ENCODE assay signal across 8 cellular contexts in genomic region chr9:129173296-129174101, GRCh38. TPM values are rescaled to one million over a fixed set of nuclear protein-coding genes. Genes with fewer than 3 reads are reported as not detected.
DNase-seq lines count a peak whose midpoint lies in the region; ATAC-seq and TF ChIP-seq lines count a peak whose summit lies in the region.

No MANE protein-coding gene starts in this region.

- no peaks in the 10 kb centered on the region for H3K36me3 ChIP-seq in ES-I3 (ENCODE audit: insufficient read depth, low read length)
- H3K36me3 ChIP-seq in sigmoid colon = no peaks in the 10 kb centered on the region

- TF ChIP-seq CTCF in fibroblast of pulmonary artery (IDR thresholded peaks at IDR 0.05; ENCODE audit: low read length, missing control alignments) = no peak
- TF ChIP-seq CTCF in sigmoid colon (IDR thresholded peaks at IDR 0.05) = no peak

- ATAC-seq in SK-N-SH treated with all-trans-retinoic acid at 6 μM for 48 hours (peak; percentile 0; the same call in 2 of the 3 replicates), HG03354 (IDR thresholded peaks at IDR 0.05; ENCODE audit: poor library complexity, severe bottlenecking, unreplicated experiment) (no peak)

- H3K9ac ChIP-seq in ES-I3 (ENCODE audit: low read depth, low read length) = peak overlapping the region; percentile 84; the same call in 1 of the 2 replicates

- H3K27ac ChIP-seq in sigmoid colon = peak overlapping the region; percentile 97 to 99 (median 98)

- no peak for TF ChIP-seq POLR2A in sigmoid colon (IDR thresholded peaks at IDR 0.05)

- H3K4me3 ChIP-seq in fibroblast of pulmonary artery (replicated peaks; ENCODE audit: low read depth, low read length) = peak overlapping the region; percentile 88
- peak overlapping the region; percentile 80 to 96 (median 93) for H3K4me3 ChIP-seq in sigmoid colon

- H3K27me3 ChIP-seq in sigmoid colon = no peaks in the 10 kb centered on the region

- DNase-seq in fibroblast of pulmonary artery (ENCODE audit: low read depth) = no peak
- DNase-seq in sigmoid colon = no peak
- no peak for DNase-seq in cerebellar nuclear complex (lab: John Stamatoyannopoulos, UW)
- no peak for DNase-seq in COR-L47 (lab: John Stamatoyannopoulos, UW)
- no peak for DNase-seq in NK-92 treated with Interleukin-12 subunit alpha and Interleukin-12 subunit beta, amount 100 ng/mL, for 24 hours (lab: John Stamatoyannopoulos, UW)

- H3K9me3 ChIP-seq in ES-I3 (ENCODE audit: control insufficient read depth, insufficient read depth, low read length) (no peaks in the 10 kb centered on the region), sigmoid colon (no peaks in the 10 kb centered on the region)

- intact Hi-C loops in sigmoid colon (cut with DNase I) = loop anchor here (1.0 to 2.0 kb wide), 3 partner anchors 239 to 437 kb away; no protein-coding TSS in a partner anchor

- no peak for TF ChIP-seq EP300 in sigmoid colon (IDR thresholded peaks at IDR 0.05)

- 24 to 30% methylated on average over 29 of the region's 29 CpGs for WGBS in sigmoid colon, 2 donors

- H3K4me1 ChIP-seq in ES-I3 (ENCODE audit: insufficient read depth, low read length) (peaks cover 10% of the 10 kb centered on the region; the same call in 1 of the 2 replicates), sigmoid colon (peaks cover 0 to 36% (median 23%) of the 10 kb centered on the region in 4 donors)

TF ChIP-seq in SK-N-SH treated with all-trans-retinoic acid at 6 μM for 48 hours, 23 proteins besides CTCF, POLR2A, EP300 and RAD21:
- TF ChIP-seq BACH2 (CRISPR knock-in tag; IDR thresholded peaks at IDR 0.05; ENCODE audit: borderline replicate concordance) (no peak), CSDC2 (CRISPR knock-in tag; IDR thresholded peaks at IDR 0.05) (no peak), ISL1 (CRISPR knock-in tag; IDR thresholded peaks at IDR 0.05) (no peak), TOX (CRISPR knock-in tag; IDR thresholded peaks at IDR 0.05; ENCODE audit: borderline replicate concordance) (no peak), SNAI2 (CRISPR knock-in tag; IDR thresholded peaks at IDR 0.05) (no peak), RARB (CRISPR knock-in tag; IDR thresholded peaks at IDR 0.05) (no peak), ZFP30 (CRISPR knock-in tag; IDR thresholded peaks at IDR 0.05) (no peak), TCF4 (CRISPR knock-in tag; IDR thresholded peaks at IDR 0.05; ENCODE audit: borderline replicate concordance) (no peak), GLIS3 (CRISPR knock-in tag; IDR thresholded peaks at IDR 0.05) (no peak), ZNF8 (CRISPR knock-in tag; IDR thresholded peaks at IDR 0.05) (no peak), CSRNP3 (CRISPR knock-in tag; IDR thresholded peaks at IDR 0.05) (no peak), TSHZ2 (CRISPR knock-in tag; IDR thresholded peaks at IDR 0.05) (no peak), PPARA (CRISPR knock-in tag; IDR thresholded peaks at IDR 0.05; ENCODE audit: borderline replicate concordance) (no peak), ZC3H10 (CRISPR knock-in tag; IDR thresholded peaks at IDR 0.05) (no peak), ZFP3 (CRISPR knock-in tag; IDR thresholded peaks at IDR 0.05) (no peak), OSR1 (CRISPR knock-in tag; IDR thresholded peaks at IDR 0.05) (no peak)
- TF ChIP-seq, protein P1, sequence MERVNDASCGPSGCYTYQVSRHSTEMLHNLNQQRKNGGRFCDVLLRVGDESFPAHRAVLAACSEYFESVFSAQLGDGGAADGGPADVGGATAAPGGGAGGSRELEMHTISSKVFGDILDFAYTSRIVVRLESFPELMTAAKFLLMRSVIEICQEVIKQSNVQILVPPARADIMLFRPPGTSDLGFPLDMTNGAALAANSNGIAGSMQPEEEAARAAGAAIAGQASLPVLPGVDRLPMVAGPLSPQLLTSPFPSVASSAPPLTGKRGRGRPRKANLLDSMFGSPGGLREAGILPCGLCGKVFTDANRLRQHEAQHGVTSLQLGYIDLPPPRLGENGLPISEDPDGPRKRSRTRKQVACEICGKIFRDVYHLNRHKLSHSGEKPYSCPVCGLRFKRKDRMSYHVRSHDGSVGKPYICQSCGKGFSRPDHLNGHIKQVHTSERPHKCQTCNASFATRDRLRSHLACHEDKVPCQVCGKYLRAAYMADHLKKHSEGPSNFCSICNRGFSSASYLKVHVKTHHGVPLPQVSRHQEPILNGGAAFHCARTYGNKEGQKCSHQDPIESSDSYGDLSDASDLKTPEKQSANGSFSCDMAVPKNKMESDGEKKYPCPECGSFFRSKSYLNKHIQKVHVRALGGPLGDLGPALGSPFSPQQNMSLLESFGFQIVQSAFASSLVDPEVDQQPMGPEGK (CRISPR knock-in tag; IDR thresholded peaks at IDR 0.05; ENCODE audit: borderline replicate concordance) = no peak
- TF ChIP-seq, protein P2, sequence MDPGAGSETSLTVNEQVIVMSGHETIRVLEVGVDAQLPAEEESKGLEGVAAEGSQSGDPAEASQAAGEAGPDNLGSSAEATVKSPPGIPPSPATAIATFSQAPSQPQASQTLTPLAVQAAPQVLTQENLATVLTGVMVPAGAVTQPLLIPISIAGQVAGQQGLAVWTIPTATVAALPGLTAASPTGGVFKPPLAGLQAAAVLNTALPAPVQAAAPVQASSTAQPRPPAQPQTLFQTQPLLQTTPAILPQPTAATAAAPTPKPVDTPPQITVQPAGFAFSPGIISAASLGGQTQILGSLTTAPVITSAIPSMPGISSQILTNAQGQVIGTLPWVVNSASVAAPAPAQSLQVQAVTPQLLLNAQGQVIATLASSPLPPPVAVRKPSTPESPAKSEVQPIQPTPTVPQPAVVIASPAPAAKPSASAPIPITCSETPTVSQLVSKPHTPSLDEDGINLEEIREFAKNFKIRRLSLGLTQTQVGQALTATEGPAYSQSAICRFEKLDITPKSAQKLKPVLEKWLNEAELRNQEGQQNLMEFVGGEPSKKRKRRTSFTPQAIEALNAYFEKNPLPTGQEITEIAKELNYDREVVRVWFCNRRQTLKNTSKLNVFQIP (CRISPR knock-in tag; IDR thresholded peaks at IDR 0.05; ENCODE audit: borderline replicate concordance, low read depth) = no peak

RNA-seq across cellular contexts. Expression of gene IER5L, which starts 4.6 kb away (rescaled TPM):
- total RNA-seq in sigmoid colon = 10 to 100 TPM in 2 of 4 donors, 1 to 10 TPM in 2; 4.4 to 17.4 (median 10.2) TPM
- 1 to 10 TPM; 2.3 to 6.7 (median 6.0) TPM for polyA plus RNA-seq in sigmoid colon
